Comparison of ENCODE assay signal across 1 cellular context in the genomic region with DNA sequence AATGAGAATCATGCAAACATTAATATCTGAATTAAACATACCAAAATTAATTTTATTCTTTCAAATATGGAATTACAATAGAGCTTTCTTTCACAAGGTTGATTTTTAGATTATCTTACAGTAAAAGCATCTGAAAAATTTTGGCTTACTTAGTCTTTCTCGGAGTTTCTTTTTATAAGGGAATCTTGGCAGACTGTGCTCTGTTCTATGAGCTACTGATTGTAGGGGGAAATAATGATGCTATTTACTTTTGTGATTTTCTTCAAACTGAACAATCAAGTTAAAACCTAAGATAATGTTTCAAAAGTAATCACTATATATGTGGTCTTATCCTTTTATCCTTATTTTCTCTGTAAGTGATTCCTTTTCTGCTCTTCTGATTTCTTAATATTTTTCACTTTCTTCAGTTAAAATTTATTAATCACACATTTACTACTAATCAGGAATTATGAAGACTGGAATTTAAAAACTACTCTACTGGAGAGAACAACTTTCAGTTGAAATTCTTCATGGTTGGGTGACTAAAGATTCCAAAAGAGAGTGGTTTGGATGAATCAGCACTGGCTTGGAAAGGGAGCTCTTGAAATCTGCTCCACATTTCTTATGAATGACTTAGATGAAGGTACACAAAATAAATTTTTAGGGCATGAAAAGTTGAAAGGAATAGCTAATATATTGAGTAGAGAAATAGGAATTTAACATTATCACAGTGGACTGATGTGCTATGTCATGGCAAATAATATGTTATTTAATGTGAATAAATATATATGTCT.
TF ChIP-seq lines count a peak whose summit lies in the region.

No MANE protein-coding gene starts in this region.

TF ChIP-seq in A549, 52 proteins besides CTCF, POLR2A, EP300 and RAD21 (continued from another document):
- TF ChIP-seq, protein P1, sequence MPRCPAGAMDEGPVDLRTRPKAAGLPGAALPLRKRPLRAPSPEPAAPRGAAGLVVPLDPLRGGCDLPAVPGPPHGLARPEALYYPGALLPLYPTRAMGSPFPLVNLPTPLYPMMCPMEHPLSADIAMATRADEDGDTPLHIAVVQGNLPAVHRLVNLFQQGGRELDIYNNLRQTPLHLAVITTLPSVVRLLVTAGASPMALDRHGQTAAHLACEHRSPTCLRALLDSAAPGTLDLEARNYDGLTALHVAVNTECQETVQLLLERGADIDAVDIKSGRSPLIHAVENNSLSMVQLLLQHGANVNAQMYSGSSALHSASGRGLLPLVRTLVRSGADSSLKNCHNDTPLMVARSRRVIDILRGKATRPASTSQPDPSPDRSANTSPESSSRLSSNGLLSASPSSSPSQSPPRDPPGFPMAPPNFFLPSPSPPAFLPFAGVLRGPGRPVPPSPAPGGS (IDR thresholded peaks at IDR 0.05) = no peak
- TF ChIP-seq, protein P2, sequence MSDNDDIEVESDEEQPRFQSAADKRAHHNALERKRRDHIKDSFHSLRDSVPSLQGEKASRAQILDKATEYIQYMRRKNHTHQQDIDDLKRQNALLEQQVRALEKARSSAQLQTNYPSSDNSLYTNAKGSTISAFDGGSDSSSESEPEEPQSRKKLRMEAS (IDR thresholded peaks at IDR 0.05) = no peak
- TF ChIP-seq, protein P3, sequence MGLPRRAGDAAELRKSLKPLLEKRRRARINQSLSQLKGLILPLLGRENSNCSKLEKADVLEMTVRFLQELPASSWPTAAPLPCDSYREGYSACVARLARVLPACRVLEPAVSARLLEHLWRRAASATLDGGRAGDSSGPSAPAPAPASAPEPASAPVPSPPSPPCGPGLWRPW (IDR thresholded peaks at IDR 0.05) = no peak
- no peak for TF ChIP-seq NFE2L2 (conservative IDR thresholded peaks at IDR 0.05; ENCODE audit: low read length)
- TF ChIP-seq HOXA7 (CRISPR knock-in tag; IDR thresholded peaks at IDR 0.05) = no peak
- TF ChIP-seq JUNB (IDR thresholded peaks at IDR 0.05) = peak; percentile 51; the same call in 1 of the 2 replicates
- TF ChIP-seq RCOR1 (IDR thresholded peaks at IDR 0.05; ENCODE audit: low read depth, low read length) = no peak
- TF ChIP-seq RFX5 (IDR thresholded peaks at IDR 0.05) = no peak
- no peak for TF ChIP-seq MAZ (IDR thresholded peaks at IDR 0.05; ENCODE audit: borderline replicate concordance, low read depth, low read length)
- TF ChIP-seq ZNF302 (CRISPR knock-in tag; IDR thresholded peaks at IDR 0.05) = no peak
- TF ChIP-seq NR3C1 (IDR thresholded peaks at IDR 0.05) = no peak
- no peak for TF ChIP-seq KDM5A (IDR thresholded peaks at IDR 0.05)
- TF ChIP-seq, protein P4, sequence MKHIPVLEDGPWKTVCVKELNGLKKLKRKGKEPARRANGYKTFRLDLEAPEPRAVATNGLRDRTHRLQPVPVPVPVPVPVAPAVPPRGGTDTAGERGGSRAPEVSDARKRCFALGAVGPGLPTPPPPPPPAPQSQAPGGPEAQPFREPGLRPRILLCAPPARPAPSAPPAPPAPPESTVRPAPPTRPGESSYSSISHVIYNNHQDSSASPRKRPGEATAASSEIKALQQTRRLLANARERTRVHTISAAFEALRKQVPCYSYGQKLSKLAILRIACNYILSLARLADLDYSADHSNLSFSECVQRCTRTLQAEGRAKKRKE (CRISPR knock-in tag; IDR thresholded peaks at IDR 0.05; ENCODE audit: low read depth) = no peak
- TF ChIP-seq FOSL2 (IDR thresholded peaks at IDR 0.05) = peak; percentile 47
- peak; percentile 71 for TF ChIP-seq FOSL2 (CRISPR knock-in tag; IDR thresholded peaks at IDR 0.05)
- TF ChIP-seq CHD4 (IDR thresholded peaks at IDR 0.05; ENCODE audit: borderline replicate concordance) = no peak
- TF ChIP-seq EHF (CRISPR knock-in tag; IDR thresholded peaks at IDR 0.05) = no peak
- TF ChIP-seq, protein P5, sequence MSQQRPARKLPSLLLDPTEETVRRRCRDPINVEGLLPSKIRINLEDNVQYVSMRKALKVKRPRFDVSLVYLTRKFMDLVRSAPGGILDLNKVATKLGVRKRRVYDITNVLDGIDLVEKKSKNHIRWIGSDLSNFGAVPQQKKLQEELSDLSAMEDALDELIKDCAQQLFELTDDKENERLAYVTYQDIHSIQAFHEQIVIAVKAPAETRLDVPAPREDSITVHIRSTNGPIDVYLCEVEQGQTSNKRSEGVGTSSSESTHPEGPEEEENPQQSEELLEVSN (IDR thresholded peaks at IDR 0.05; ENCODE audit: borderline replicate concordance, low read depth) = no peak
- no peak for TF ChIP-seq FOSB (CRISPR knock-in tag; IDR thresholded peaks at IDR 0.05)
- TF ChIP-seq EHMT2 (IDR thresholded peaks at IDR 0.05; ENCODE audit: low read depth) = no peak
- TF ChIP-seq BHLHE40 (IDR thresholded peaks at IDR 0.05; ENCODE audit: low read depth, low read length) = no peak
- TF ChIP-seq NPAS2 (CRISPR knock-in tag; IDR thresholded peaks at IDR 0.05; ENCODE audit: borderline replicate concordance) = no peak
- TF ChIP-seq GATA3 (IDR thresholded peaks at IDR 0.05; ENCODE audit: borderline replicate concordance) = peak; percentile 8; the same call in 1 of the 2 replicates
- no peak for TF ChIP-seq CBX2 (IDR thresholded peaks at IDR 0.05; ENCODE audit: borderline replicate concordance, low read depth)
- TF ChIP-seq PHF8 (IDR thresholded peaks at IDR 0.05; ENCODE audit: borderline replicate concordance, low read depth) = no peak
- TF ChIP-seq SMC3 (IDR thresholded peaks at IDR 0.05) = peak; percentile 21; the same call in 1 of the 3 replicates
- TF ChIP-seq HOXB13 (CRISPR knock-in tag; IDR thresholded peaks at IDR 0.05; ENCODE audit: low read depth) = no peak
- TF ChIP-seq, protein P6, sequence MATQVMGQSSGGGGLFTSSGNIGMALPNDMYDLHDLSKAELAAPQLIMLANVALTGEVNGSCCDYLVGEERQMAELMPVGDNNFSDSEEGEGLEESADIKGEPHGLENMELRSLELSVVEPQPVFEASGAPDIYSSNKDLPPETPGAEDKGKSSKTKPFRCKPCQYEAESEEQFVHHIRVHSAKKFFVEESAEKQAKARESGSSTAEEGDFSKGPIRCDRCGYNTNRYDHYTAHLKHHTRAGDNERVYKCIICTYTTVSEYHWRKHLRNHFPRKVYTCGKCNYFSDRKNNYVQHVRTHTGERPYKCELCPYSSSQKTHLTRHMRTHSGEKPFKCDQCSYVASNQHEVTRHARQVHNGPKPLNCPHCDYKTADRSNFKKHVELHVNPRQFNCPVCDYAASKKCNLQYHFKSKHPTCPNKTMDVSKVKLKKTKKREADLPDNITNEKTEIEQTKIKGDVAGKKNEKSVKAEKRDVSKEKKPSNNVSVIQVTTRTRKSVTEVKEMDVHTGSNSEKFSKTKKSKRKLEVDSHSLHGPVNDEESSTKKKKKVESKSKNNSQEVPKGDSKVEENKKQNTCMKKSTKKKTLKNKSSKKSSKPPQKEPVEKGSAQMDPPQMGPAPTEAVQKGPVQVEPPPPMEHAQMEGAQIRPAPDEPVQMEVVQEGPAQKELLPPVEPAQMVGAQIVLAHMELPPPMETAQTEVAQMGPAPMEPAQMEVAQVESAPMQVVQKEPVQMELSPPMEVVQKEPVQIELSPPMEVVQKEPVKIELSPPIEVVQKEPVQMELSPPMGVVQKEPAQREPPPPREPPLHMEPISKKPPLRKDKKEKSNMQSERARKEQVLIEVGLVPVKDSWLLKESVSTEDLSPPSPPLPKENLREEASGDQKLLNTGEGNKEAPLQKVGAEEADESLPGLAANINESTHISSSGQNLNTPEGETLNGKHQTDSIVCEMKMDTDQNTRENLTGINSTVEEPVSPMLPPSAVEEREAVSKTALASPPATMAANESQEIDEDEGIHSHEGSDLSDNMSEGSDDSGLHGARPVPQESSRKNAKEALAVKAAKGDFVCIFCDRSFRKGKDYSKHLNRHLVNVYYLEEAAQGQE (IDR thresholded peaks at IDR 0.05) = no peak
- TF ChIP-seq HDAC2 (IDR thresholded peaks at IDR 0.05) = no peak
- TF ChIP-seq HOXB5 (CRISPR knock-in tag; IDR thresholded peaks at IDR 0.05) = no peak
- TF ChIP-seq CBX8 (IDR thresholded peaks at IDR 0.05) = no peak
- no peak for TF ChIP-seq JUN (IDR thresholded peaks at IDR 0.05)
- no peak for TF ChIP-seq ZC3H11A (IDR thresholded peaks at IDR 0.05)
- no peak for TF ChIP-seq MYC (IDR thresholded peaks at IDR 0.05; ENCODE audit: borderline replicate concordance, low read length)
